In genomic region chr15:71288348-71288955, GRCh38 we compare ENCODE assay signal across 16 cellular contexts.
"Had no signal": no experiment of that assay in that cellular context is flagged by ENCODE, and none has a peak within 500 bp of the region (broad histone marks: within the 10 kb centered on the region; RNA-seq: fewer than 3 reads in every experiment).

No MANE protein-coding gene starts in this region.

- DNase-seq: activated CD4-positive, alpha-beta T cell treated with anti-CD3 and anti-CD28 coated beads, Interleukin-2, amount 50 U/mL, for 4 hours; activated CD8-positive, alpha-beta memory T cell treated with anti-CD3 and anti-CD28 coated beads, Interleukin-2, amount 10 ng/mL, durations not matched to agents 7 days and 5 days; activated effector memory CD4-positive, alpha-beta T cell treated with Interleukin-2 at 50 U/mL for 16 hours; activated T-cell treated with anti-CD3 and anti-CD28 coated beads, Interleukin-2, amount 50 U/mL, for 24 hours; amygdala; mucosa of descending colon; naive thymus-derived CD8-positive, alpha-beta T cell; right cardiac atrium; small intestine; tibial artery had no signal

- H3K9me3 ChIP-seq: mucosa of descending colon, neutrophil, tibial artery, vagina had no signal

- H3K27ac ChIP-seq: cardiac muscle cell, hepatocyte, neutrophil, tibial artery, vagina had no signal

- H3K27me3 ChIP-seq: cardiac muscle cell, hepatocyte, neutrophil, tibial artery, vagina had no signal

- H3K4me3 ChIP-seq: cardiac muscle cell, hepatocyte, lung, mucosa of descending colon, tibial artery, vagina had no signal

- ATAC-seq: activated CD4-positive, CD25-positive, alpha-beta regulatory T cell treated with anti-CD3 and anti-CD28 coated beads, Interleukin-2, amount 50 U/mL, for 24 hours; activated CD8-positive, alpha-beta memory T cell treated with anti-CD3 and anti-CD28 coated beads, Interleukin-2, amount 10 ng/mL, durations not matched to agents 7 days and 5 days; mucosa of descending colon; naive thymus-derived CD8-positive, alpha-beta T cell; right cardiac atrium had no signal

- H3K36me3 ChIP-seq: cardiac muscle cell, neutrophil, tibial artery, vagina had no signal
